In the genomic region with DNA sequence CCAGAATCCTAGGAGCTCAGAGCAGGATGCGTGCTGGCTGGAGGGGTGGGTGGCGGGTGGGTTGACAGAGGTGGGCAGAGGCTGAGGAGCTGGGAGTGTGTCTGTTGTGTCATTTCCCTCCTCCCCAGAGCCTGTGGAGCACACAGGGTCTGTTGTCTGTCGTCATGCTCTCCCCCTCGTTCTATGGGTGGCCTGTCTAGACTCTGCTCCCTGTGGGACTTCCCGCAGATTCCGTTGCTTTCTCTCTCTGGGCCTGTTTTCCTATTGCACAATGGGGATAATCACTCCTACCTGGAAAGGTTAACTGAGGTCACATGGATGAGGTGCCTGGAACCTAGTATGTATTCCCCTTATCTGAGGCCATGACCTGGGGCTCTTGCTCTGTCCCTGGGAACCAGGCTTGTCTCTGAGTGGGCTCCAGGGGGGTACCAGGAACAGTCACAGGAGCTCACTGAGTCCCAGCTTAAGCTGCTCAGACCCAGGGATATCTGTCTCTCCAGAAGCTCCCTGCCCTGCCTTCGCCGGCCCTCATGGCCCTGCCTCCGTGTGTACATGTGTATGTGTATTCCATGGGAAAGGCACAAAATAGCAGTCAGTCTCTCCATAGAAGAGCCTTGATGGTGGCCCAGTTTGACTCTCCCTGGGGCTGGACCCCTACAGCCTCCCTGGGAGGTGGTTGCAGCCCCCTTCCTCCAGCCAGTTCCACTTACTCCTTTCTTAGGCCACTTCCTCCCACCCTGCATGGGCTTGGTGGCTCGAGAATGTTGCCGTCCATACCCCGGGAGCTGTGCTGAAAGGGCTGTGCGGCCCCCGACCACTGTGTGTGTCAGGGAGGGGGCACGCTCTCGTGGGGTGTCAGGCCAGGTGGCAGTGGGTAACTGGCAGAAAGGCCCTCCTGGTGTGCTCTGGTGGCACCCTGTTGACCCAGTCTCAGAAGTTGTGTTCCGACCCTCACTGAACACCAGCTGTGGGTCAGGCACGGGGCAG, we compare ENCODE assay signal across 11 cellular contexts. TPM values are rescaled to one million over a fixed set of nuclear protein-coding genes. Genes with fewer than 3 reads are reported as not detected.
A peak's percentile ranks its signal among the peaks of the same experiment; 100 is the strongest.
DNase-seq lines count a peak whose midpoint lies in the region; ATAC-seq, FAIRE-seq and TF ChIP-seq lines count a peak whose summit lies in the region.
"Had no signal": no experiment of that assay in that cellular context is flagged by ENCODE, and none has a peak within 500 bp of the region (broad histone marks: within the 10 kb centered on the region; RNA-seq: fewer than 3 reads in every experiment).

No MANE protein-coding gene starts in this region.

- POLR2A ChIA-PET in Caco-2 (lab: Charles Lee): interaction anchor here (0.6 to 1.2 kb wide), 3 partner anchors 102 to 1226 kb away, joined by 3 to 8 read pairs (median 4); a partner anchor contains a TSS

- H3K27ac ChIP-seq in astrocyte (ENCODE audit: low read depth, low read length) (no peak overlapping the region), iPS-20b (ENCODE audit: low read length) (peak overlapping the region; percentile 45), parathyroid adenoma (peak overlapping the region; percentile 89)

- H3K36me3 Mint-ChIP-seq in Caco-2 (ENCODE audit: insufficient read depth, unreplicated experiment): peaks cover 37% of the 10 kb centered on the region
- peaks cover 20% of the 10 kb centered on the region for H3K36me3 Mint-ChIP-seq in astrocyte (ENCODE audit: low read depth, unreplicated experiment)

- H3K4me2 ChIP-seq in astrocyte (ENCODE audit: low read length): no peak overlapping the region
- no peak overlapping the region for H3K4me2 ChIP-seq in parathyroid adenoma (ENCODE audit: low read length)

- H3K27ac Mint-ChIP-seq in Caco-2 (ENCODE audit: unreplicated experiment) (peak overlapping the region; percentile 78), astrocyte (ENCODE audit: unreplicated experiment) (peak overlapping the region; percentile 53)

- H3K9me3 ChIP-seq in Caco-2 (no peaks in the 10 kb centered on the region), astrocyte (ENCODE audit: insufficient read depth, low read depth, low read length) (no peaks in the 10 kb centered on the region), iPS-20b (ENCODE audit: insufficient read depth, low read depth, low read length) (no peaks in the 10 kb centered on the region), parathyroid adenoma (ENCODE audit: control insufficient read depth, low read length) (no peaks in the 10 kb centered on the region)

- no TSS peak for BruUV-seq in Caco-2 (replicated peaks; lab: Mats Ljungman, UMichigan)

- H3K27me3 ChIP-seq in Caco-2 (replicated peaks; ENCODE audit: control insufficient read depth, insufficient read depth, low read length) (no peaks in the 10 kb centered on the region), astrocyte (ENCODE audit: insufficient read depth, low read length) (no peaks in the 10 kb centered on the region), iPS-20b (ENCODE audit: insufficient read depth, low read length) (no peaks in the 10 kb centered on the region), parathyroid adenoma (ENCODE audit: control insufficient read depth, insufficient read depth, low read length) (no peaks in the 10 kb centered on the region)

- peaks cover 74% of the 10 kb centered on the region for H3K4me1 ChIP-seq in Caco-2
- peaks cover 3% of the 10 kb centered on the region for H3K4me1 ChIP-seq in astrocyte (ENCODE audit: insufficient read depth, low read length)
- peaks cover 44% of the 10 kb centered on the region for H3K4me1 ChIP-seq in iPS-20b (ENCODE audit: insufficient read depth, low read length)
- peaks cover 57% of the 10 kb centered on the region for H3K4me1 ChIP-seq in parathyroid adenoma

- TF ChIP-seq CTCF in Caco-2 (IDR thresholded peaks at IDR 0.05; ENCODE audit: insufficient read depth in 1 of 2, low read depth in 1 of 2, low read length in 1 of 2, severe bottlenecking in 1 of 2, unreplicated experiment in 1 of 2) (no peak), astrocyte (IDR thresholded peaks at IDR 0.05; ENCODE audit: insufficient read depth, low read depth, low read length) (no peak), parathyroid adenoma (IDR thresholded peaks at IDR 0.05) (no peak)

- H3K9me3 Mint-ChIP-seq in Caco-2 (ENCODE audit: unreplicated experiment): no peaks in the 10 kb centered on the region
- no peaks in the 10 kb centered on the region for H3K9me3 Mint-ChIP-seq in astrocyte (ENCODE audit: unreplicated experiment)

- no peak for FAIRE-seq in astrocyte (lab: Jason Lieb, UNC)

- peaks cover 77% of the 10 kb centered on the region for H4K20me1 ChIP-seq in astrocyte (ENCODE audit: insufficient read depth, low read length)

- peaks cover 72% of the 10 kb centered on the region for H3K4me1 Mint-ChIP-seq in Caco-2 (ENCODE audit: low read depth, unreplicated experiment)
- H3K4me1 Mint-ChIP-seq in astrocyte (ENCODE audit: low read depth, unreplicated experiment): peaks cover 42% of the 10 kb centered on the region

- DNase-seq in Caco-2 (peak; percentile 74 to 76), astrocyte (ENCODE audit: low read depth) (no peak), nucleus accumbens (lab: John Stamatoyannopoulos, UW) (no peak)
- no peak for DNase-seq in stimulated activated naive CD4-positive, alpha-beta T cell treated with Interleukin-2 at 50 U/mL for 16 hours (lab: John Stamatoyannopoulos, UW)
- DNase-seq: activated CD4-positive, alpha-beta T cell treated with anti-CD3 and anti-CD28 coated beads, Interleukin-2, amount 50 U/mL, for 1 hour; activated naive CD4-positive, alpha-beta T cell treated with Interleukin-2 at 50 U/mL for 16 hours; DND-41 had no signal

- H3K4me3 ChIP-seq in Caco-2 (ENCODE audit: low read depth, low read length) (no peak overlapping the region), astrocyte (ENCODE audit: insufficient read depth, low read depth, low read length) (no peak overlapping the region), iPS-20b (ENCODE audit: low read length) (no peak overlapping the region), parathyroid adenoma (ENCODE audit: low read depth, low read length) (no peak overlapping the region)

- no peaks in the 10 kb centered on the region for H3K27me3 Mint-ChIP-seq in Caco-2 (ENCODE audit: insufficient read depth, unreplicated experiment)
- H3K27me3 Mint-ChIP-seq in astrocyte (ENCODE audit: low read depth, unreplicated experiment): no peaks in the 10 kb centered on the region

- CTCF ChIA-PET in Caco-2 (lab: Charles Lee): no interaction called here

- H2AFZ ChIP-seq in astrocyte (ENCODE audit: low read depth, low read length) (no peak overlapping the region), parathyroid adenoma (no peak overlapping the region)

- ATAC-seq in GM21447 (IDR thresholded peaks at IDR 0.05; ENCODE audit: unreplicated experiment) (no peak), GM18520 (IDR thresholded peaks at IDR 0.05; ENCODE audit: unreplicated experiment) (no peak)

- intact Hi-C loops in Caco-2 (cut with micrococcal nuclease; ENCODE audit: unreplicated experiment): no loop called here

- H3K36me3 ChIP-seq in Caco-2 (ENCODE audit: control insufficient read depth, insufficient read depth, low read length): peaks cover 2% of the 10 kb centered on the region; the same call in 1 of the 2 replicates
- H3K36me3 ChIP-seq in astrocyte (ENCODE audit: insufficient read depth, low read length): peaks cover 6% of the 10 kb centered on the region
- H3K36me3 ChIP-seq in iPS-20b (ENCODE audit: insufficient read depth, low read depth, low read length): peaks cover 41% of the 10 kb centered on the region
- no peaks in the 10 kb centered on the region for H3K36me3 ChIP-seq in parathyroid adenoma (ENCODE audit: control insufficient read depth, insufficient read depth, low read length)

- peaks cover 12% of the 10 kb centered on the region for H3K79me2 ChIP-seq in astrocyte (ENCODE audit: insufficient read depth, low read length)
- H3K79me2 ChIP-seq in parathyroid adenoma: peaks cover 12% of the 10 kb centered on the region

- H3K4me3 Mint-ChIP-seq in Caco-2 (ENCODE audit: unreplicated experiment) (peak overlapping the region; percentile 46), astrocyte (ENCODE audit: unreplicated experiment) (no peak overlapping the region)

- H3K9ac ChIP-seq in astrocyte (ENCODE audit: low read length) (no peak overlapping the region), iPS-20b (ENCODE audit: low read depth, low read length) (no peak overlapping the region), parathyroid adenoma (no peak overlapping the region)

RNA-seq across cellular contexts. Expression of a gene that starts 17.9 kb away (rescaled TPM):
- total RNA-seq in Caco-2 (2022) (158 TPM in 2 replicates), astrocyte (231 and 275 TPM in 2 replicates)

Comparison
In these comparisons a context has a peak if more than half of its experiments do, and no peak if none do; other contexts are left out.
1. DNase-seq: peak in Caco-2 (2 of 2); none in astrocyte (single experiment), stimulated activated naive CD4-positive, alpha-beta T cell treated with Interleukin-2 at 50 U/mL for 16 hours (single experiment) and nucleus accumbens (0 of 56).